In genomic region chr1:6600410-6601048, GRCh38 we compare ENCODE assay signal across 8 cellular contexts. TPM values are rescaled to one million over a fixed set of nuclear protein-coding genes. Genes with fewer than 3 reads are reported as not detected.
A peak's percentile ranks its signal among the peaks of the same experiment; 100 is the strongest.
DNase-seq lines count a peak whose midpoint lies in the region; ATAC-seq, FAIRE-seq and TF ChIP-seq lines count a peak whose summit lies in the region.

No MANE protein-coding gene starts in this region.

- POLR2A ChIA-PET in RWPE1 (lab: Yijun Ruan, JAX; ENCODE audit: low non-redundant PET) = interaction anchor here (0.5 to 2.1 kb wide), 2 partner anchors 7 to 21 kb away, joined by 6 to 8 read pairs; no protein-coding TSS in a partner anchor

- H4K20me1 ChIP-seq in GM23338 (replicated peaks; ENCODE audit: insufficient read depth) = peaks cover 41% of the 10 kb centered on the region

- no peak overlapping the region for H2AFZ ChIP-seq in GM23338

- intact Hi-C loops in esophagus muscularis mucosa (cut with DNase I) = no loop called here
- intact Hi-C loops in pancreas (cut with DNase I) = no loop called here

- peaks cover 20% of the 10 kb centered on the region for H3K4me1 Mint-ChIP-seq in GM23338

- TF ChIP-seq POLR2A in esophagus muscularis mucosa (IDR thresholded peaks at IDR 0.05; ENCODE audit: low read depth) = no peak

- TF ChIP-seq CTCF in GM23338 (conservative IDR thresholded peaks at IDR 0.05; ENCODE audit: low read depth in 2 of 2) (no peak), RWPE1 (conservative IDR thresholded peaks at IDR 0.05; ENCODE audit: low read depth) (no peak), esophagus muscularis mucosa (IDR thresholded peaks at IDR 0.05) (no peak), pancreas (IDR thresholded peaks at IDR 0.05) (no peak)

- peaks cover 20% of the 10 kb centered on the region for H3K27me3 Mint-ChIP-seq in GM23338 (ENCODE audit: insufficient read depth, low read depth, poor library complexity)

- ATAC-seq in GM23338 (no peak), pancreas (no peak)

- no peaks in the 10 kb centered on the region for H3K9me2 ChIP-seq in GM23338 (ENCODE audit: insufficient read depth)

- CTCF ChIA-PET in RWPE1 (lab: Yijun Ruan, JAX) = interaction anchor here (0.6 to 2.0 kb wide), 3 partner anchors 11 to 46 kb away, joined by 3 to 7 read pairs (median 4); partner anchors contain the start of gene NOL9

- peak overlapping the region; percentile 81 for H3K4me2 ChIP-seq in GM23338

- peak overlapping the region; percentile 88 for H3K27ac Mint-ChIP-seq in GM23338

- H3K4me3 ChIP-seq in GM23338 = peak overlapping the region; percentile 98
- peak overlapping the region; percentile 70 to 83 (median 76) for H3K4me3 ChIP-seq in esophagus muscularis mucosa
- peak overlapping the region; percentile 63 to 95 (median 88) for H3K4me3 ChIP-seq in pancreas

- H3K4me3 Mint-ChIP-seq in GM23338 = peak overlapping the region; percentile 91

- H3K79me2 ChIP-seq in GM23338 (replicated peaks; ENCODE audit: insufficient read depth) = peaks cover 57% of the 10 kb centered on the region

- no peak for TF ChIP-seq EP300 in esophagus muscularis mucosa (IDR thresholded peaks at IDR 0.05)

- H3K27ac ChIP-seq in GM23338 (ENCODE audit: low read depth) (no peak overlapping the region), RWPE1 (peak overlapping the region; percentile 98), esophagus muscularis mucosa (replicated peaks in 1 of 4) (peak overlapping the region; percentile 96 to 99 (median 98)), pancreas (peak overlapping the region; percentile 94 to 99 (median 96))

- H3K27me3 ChIP-seq in GM23338 (ENCODE audit: insufficient read depth) (peaks cover 5% of the 10 kb centered on the region; the same call in 1 of the 2 replicates), esophagus muscularis mucosa (no peaks in the 10 kb centered on the region), pancreas (no peaks in the 10 kb centered on the region)

- DNase-seq in GM23338 (ENCODE audit: low spot score) = no peak
- no peak for DNase-seq in RWPE1 (ENCODE audit: low spot score)
- no peak for DNase-seq in esophagus muscularis mucosa (ENCODE audit: extremely low spot score)
- peak in 1 of 6 donors; percentile 81 for DNase-seq in pancreas
- DNase-seq in NCI-H2029 treated with DMSO at 0.1 percent for 48 hours (lab: John Stamatoyannopoulos, UW) = no peak
- DNase-seq in A172 (ENCODE audit: low spot score) = no peak
- no peak for DNase-seq in COLO829 (ENCODE audit: low spot score)
- no peak for DNase-seq in mucosa of gallbladder (ENCODE audit: low spot score)

- H3F3A ChIP-seq in GM23338 (replicated peaks; ENCODE audit: low read depth) = peaks cover 10% of the 10 kb centered on the region; the same call in 1 of the 2 replicates

- H3K9me3 ChIP-seq in esophagus muscularis mucosa (no peaks in the 10 kb centered on the region), pancreas (no peaks in the 10 kb centered on the region)

- no peaks in the 10 kb centered on the region for H3K9me3 Mint-ChIP-seq in GM23338

- peaks cover 49% of the 10 kb centered on the region for H3K36me3 Mint-ChIP-seq in GM23338 (ENCODE audit: low read depth)

- no peaks in the 10 kb centered on the region; the same call in 1 of the 2 replicates for H3K36me3 ChIP-seq in GM23338 (ENCODE audit: insufficient read depth)
- peaks cover 31 to 42% (median 39%) of the 10 kb centered on the region in 4 donors for H3K36me3 ChIP-seq in esophagus muscularis mucosa
- H3K36me3 ChIP-seq in pancreas = peaks cover 0 to 32% (median 14%) of the 10 kb centered on the region in 3 donors

- FAIRE-seq in pancreas (lab: Jason Lieb, UNC) = no peak

- WGBS in esophagus muscularis mucosa = 20% methylated on average over 8 of the region's 10 CpGs
- WGBS in pancreas, 2 donors = 13 to 16% methylated on average over 10 of the region's 10 CpGs

- H3K4me1 ChIP-seq in GM23338 (ENCODE audit: insufficient read depth) = peaks cover 9% of the 10 kb centered on the region
- H3K4me1 ChIP-seq in esophagus muscularis mucosa = peaks cover 66 to 76% (median 74%) of the 10 kb centered on the region in 4 donors
- peaks cover 8 to 45% (median 8%) of the 10 kb centered on the region in 3 donors for H3K4me1 ChIP-seq in pancreas

TF ChIP-seq in GM23338, 12 proteins besides CTCF, POLR2A, EP300 and RAD21:
- TF ChIP-seq CREB1 (CRISPR knock-in tag; IDR thresholded peaks at IDR 0.05; ENCODE audit: low read depth) = no peak
- no peak for TF ChIP-seq POLR2AphosphoS5 (IDR thresholded peaks at IDR 0.05; ENCODE audit: low read depth)
- no peak for TF ChIP-seq ZNF114 (CRISPR knock-in tag; IDR thresholded peaks at IDR 0.05)
- TF ChIP-seq EZH2phosphoT487 (IDR thresholded peaks at IDR 0.05; ENCODE audit: unreplicated experiment) = no peak
- no peak for TF ChIP-seq NANOG (IDR thresholded peaks at IDR 0.05; ENCODE audit: borderline replicate concordance)
- TF ChIP-seq EZH2 (IDR thresholded peaks at IDR 0.05; ENCODE audit: low read depth, unreplicated experiment) = no peak
- no peak for TF ChIP-seq ZNF331 (CRISPR knock-in tag; IDR thresholded peaks at IDR 0.05; ENCODE audit: low read depth)
- TF ChIP-seq STAT1 (IDR thresholded peaks at IDR 0.05; ENCODE audit: unreplicated experiment) = no peak
- no peak for TF ChIP-seq JUNB (IDR thresholded peaks at IDR 0.05; ENCODE audit: unreplicated experiment)

RNA-seq across cellular contexts. Expression of gene KLHL21, which starts 2.1 kb away (rescaled TPM):
- 31.1 and 35.9 TPM in 2 replicates for total RNA-seq in GM23338 (2014; rRNA removed; shearing (Covaris generic))
- polyA plus RNA-seq in GM23338 (2016; fragmentation: Nextera tagmentation; extraction: Ambion mirVana) (7.3 and 7.8 TPM in 2 replicates), pancreas (10 to 100 TPM; 11.3 to 13.7 TPM)
- total RNA-seq in esophagus muscularis mucosa (100 to 1,000 TPM in 3 of 4 donors, 10 to 100 TPM in 1; 98.4 to 184 (median 130) TPM), pancreas (10 to 100 TPM; 10.8 to 31.3 (median 18.4) TPM), mucosa of gallbladder (42.4 TPM)
- 16.0 and 18.2 TPM in 2 replicates for total RNA-seq in A172 (2014; rRNA removed; shearing (Covaris generic))

RNA-seq across cellular contexts. Expression of gene PHF13, which starts 13.0 kb away (rescaled TPM):
- 33.2 and 37.1 TPM in 2 replicates for total RNA-seq in GM23338 (2014; rRNA removed; shearing (Covaris generic))
- polyA plus RNA-seq in GM23338 (2016; fragmentation: Nextera tagmentation; extraction: Ambion mirVana) (10.4 and 12.1 TPM in 2 replicates), pancreas (1 to 10 TPM; 4.5 to 8.0 TPM)
- total RNA-seq in esophagus muscularis mucosa (10 to 100 TPM; 16.6 to 32.1 (median 27.9) TPM), pancreas (1 to 10 TPM; 4.0 to 8.3 (median 4.7) TPM), mucosa of gallbladder (15.1 TPM)
- 6.2 and 8.4 TPM in 2 replicates for total RNA-seq in A172 (2014; rRNA removed; shearing (Covaris generic))

RNA-seq across cellular contexts. Expression of gene ZBTB48, which starts 20.7 kb away (rescaled TPM):
- total RNA-seq in GM23338 (2014; rRNA removed; shearing (Covaris generic)) = 21.0 and 25.5 TPM in 2 replicates
- polyA plus RNA-seq in GM23338 (2016; fragmentation: Nextera tagmentation; extraction: Ambion mirVana) (17.3 and 18.0 TPM in 2 replicates), pancreas (100 to 1,000 TPM; 118 to 143 TPM)
- total RNA-seq in esophagus muscularis mucosa (10 to 100 TPM; 15.0 to 24.9 (median 16.4) TPM), pancreas (10 to 100 TPM; 15.2 to 25.1 (median 16.9) TPM), mucosa of gallbladder (55.1 TPM)
- total RNA-seq in A172 (2014; rRNA removed; shearing (Covaris generic)) = 7.6 and 12.6 TPM in 2 replicates

RNA-seq across cellular contexts. Expression of gene THAP3, which starts 24.1 kb away (rescaled TPM):
- 15.1 and 18.6 TPM in 2 replicates for total RNA-seq in GM23338 (2014; rRNA removed; shearing (Covaris generic))
- polyA plus RNA-seq in GM23338 (2016; fragmentation: Nextera tagmentation; extraction: Ambion mirVana) (20.9 and 23.8 TPM in 2 replicates), pancreas (10 to 100 TPM; 21.9 to 28.0 TPM)
- total RNA-seq in esophagus muscularis mucosa (10 to 100 TPM; 13.8 to 34.6 (median 25.0) TPM), pancreas (10 to 100 TPM in 1 of 6 donors, 1 to 10 TPM in 5; 6.9 to 11.6 (median 8.9) TPM), mucosa of gallbladder (25.2 TPM)
- 18.1 and 21.3 TPM in 2 replicates for total RNA-seq in A172 (2014; rRNA removed; shearing (Covaris generic))

RNA-seq across cellular contexts. Expression of gene TAS1R1, which starts 45.4 kb away (rescaled TPM):
- not detected in 2 replicates for total RNA-seq in GM23338 (2014; rRNA removed; shearing (Covaris generic))
- polyA plus RNA-seq in GM23338 (2016; fragmentation: Nextera tagmentation; extraction: Ambion mirVana) (0.19 TPM in 1 of 2 replicates, not detected in the other), pancreas (not detected)
- total RNA-seq in esophagus muscularis mucosa (not detected), pancreas (not detected), mucosa of gallbladder (0.49 TPM)
- not detected in 2 replicates for total RNA-seq in A172 (2014; rRNA removed; shearing (Covaris generic))
